3 cellular contexts compared by ENCODE assay signal in genomic region chr17:16415031-16415924, GRCh38.
TF ChIP-seq lines count a peak whose summit lies in the region.

A gene with protein sequence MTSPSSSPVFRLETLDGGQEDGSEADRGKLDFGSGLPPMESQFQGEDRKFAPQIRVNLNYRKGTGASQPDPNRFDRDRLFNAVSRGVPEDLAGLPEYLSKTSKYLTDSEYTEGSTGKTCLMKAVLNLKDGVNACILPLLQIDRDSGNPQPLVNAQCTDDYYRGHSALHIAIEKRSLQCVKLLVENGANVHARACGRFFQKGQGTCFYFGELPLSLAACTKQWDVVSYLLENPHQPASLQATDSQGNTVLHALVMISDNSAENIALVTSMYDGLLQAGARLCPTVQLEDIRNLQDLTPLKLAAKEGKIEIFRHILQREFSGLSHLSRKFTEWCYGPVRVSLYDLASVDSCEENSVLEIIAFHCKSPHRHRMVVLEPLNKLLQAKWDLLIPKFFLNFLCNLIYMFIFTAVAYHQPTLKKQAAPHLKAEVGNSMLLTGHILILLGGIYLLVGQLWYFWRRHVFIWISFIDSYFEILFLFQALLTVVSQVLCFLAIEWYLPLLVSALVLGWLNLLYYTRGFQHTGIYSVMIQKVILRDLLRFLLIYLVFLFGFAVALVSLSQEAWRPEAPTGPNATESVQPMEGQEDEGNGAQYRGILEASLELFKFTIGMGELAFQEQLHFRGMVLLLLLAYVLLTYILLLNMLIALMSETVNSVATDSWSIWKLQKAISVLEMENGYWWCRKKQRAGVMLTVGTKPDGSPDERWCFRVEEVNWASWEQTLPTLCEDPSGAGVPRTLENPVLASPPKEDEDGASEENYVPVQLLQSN (plus strand): TSS chr17:16415571. CDS start chr17:16417669, 2,098 bp downstream.

TF ChIP-seq in SK-N-SH, 30 proteins besides CTCF, POLR2A, EP300 and RAD21:
- TF ChIP-seq GATA2 (CRISPR knock-in tag; IDR thresholded peaks at IDR 0.05): no peak

TF ChIP-seq in SK-N-SH treated with all-trans-retinoic acid at 6 μM for 48 hours, 23 proteins besides CTCF, POLR2A, EP300 and RAD21:
- TF ChIP-seq GLIS3 (CRISPR knock-in tag; IDR thresholded peaks at IDR 0.05) (no peak), TCF4 (CRISPR knock-in tag; IDR thresholded peaks at IDR 0.05; ENCODE audit: borderline replicate concordance) (no peak), POU6F1 (CRISPR knock-in tag; IDR thresholded peaks at IDR 0.05; ENCODE audit: borderline replicate concordance, low read depth) (no peak), SNAI2 (CRISPR knock-in tag; IDR thresholded peaks at IDR 0.05) (no peak), OSR1 (CRISPR knock-in tag; IDR thresholded peaks at IDR 0.05) (no peak), ZNF70 (CRISPR knock-in tag; IDR thresholded peaks at IDR 0.05) (no peak), ZNF8 (CRISPR knock-in tag; IDR thresholded peaks at IDR 0.05) (no peak), ZC3H10 (CRISPR knock-in tag; IDR thresholded peaks at IDR 0.05) (no peak), CSDC2 (CRISPR knock-in tag; IDR thresholded peaks at IDR 0.05) (no peak), TSHZ2 (CRISPR knock-in tag; IDR thresholded peaks at IDR 0.05) (no peak), PATZ1 (CRISPR knock-in tag; IDR thresholded peaks at IDR 0.05; ENCODE audit: borderline replicate concordance) (no peak), ISL1 (CRISPR knock-in tag; IDR thresholded peaks at IDR 0.05) (no peak), ARNTL (CRISPR knock-in tag; IDR thresholded peaks at IDR 0.05; ENCODE audit: borderline replicate concordance, low read depth) (no peak)
- TF ChIP-seq, protein P1, sequence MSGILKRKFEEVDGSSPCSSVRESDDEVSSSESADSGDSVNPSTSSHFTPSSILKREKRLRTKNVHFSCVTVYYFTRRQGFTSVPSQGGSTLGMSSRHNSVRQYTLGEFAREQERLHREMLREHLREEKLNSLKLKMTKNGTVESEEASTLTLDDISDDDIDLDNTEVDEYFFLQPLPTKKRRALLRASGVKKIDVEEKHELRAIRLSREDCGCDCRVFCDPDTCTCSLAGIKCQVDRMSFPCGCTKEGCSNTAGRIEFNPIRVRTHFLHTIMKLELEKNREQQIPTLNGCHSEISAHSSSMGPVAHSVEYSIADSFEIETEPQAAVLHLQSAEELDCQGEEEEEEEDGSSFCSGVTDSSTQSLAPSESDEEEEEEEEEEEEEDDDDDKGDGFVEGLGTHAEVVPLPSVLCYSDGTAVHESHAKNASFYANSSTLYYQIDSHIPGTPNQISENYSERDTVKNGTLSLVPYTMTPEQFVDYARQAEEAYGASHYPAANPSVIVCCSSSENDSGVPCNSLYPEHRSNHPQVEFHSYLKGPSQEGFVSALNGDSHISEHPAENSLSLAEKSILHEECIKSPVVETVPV (CRISPR knock-in tag; IDR thresholded peaks at IDR 0.05): no peak
TF ChIP-seq in SK-N-SH treated with all-trans-retinoic acid at 6 μM for 48 hours: peak in this region for 0.

TF ChIP-seq in IMR-90, 13 proteins besides CTCF, POLR2A, EP300 and RAD21:
- no peak for TF ChIP-seq RCOR1 (IDR thresholded peaks at IDR 0.05; ENCODE audit: insufficient replicate concordance, low read length)
- no peak for TF ChIP-seq MAFK (IDR thresholded peaks at IDR 0.05; ENCODE audit: low read depth, low read length)
- TF ChIP-seq FOS (IDR thresholded peaks at IDR 0.05; ENCODE audit: low read depth, low read length): no peak
- no peak for TF ChIP-seq RFX5 (IDR thresholded peaks at IDR 0.05; ENCODE audit: low read depth, low read length)
- TF ChIP-seq MXI1 (IDR thresholded peaks at IDR 0.05; ENCODE audit: borderline replicate concordance, low read depth, low read length): no peak
- no peak for TF ChIP-seq ELK1 (IDR thresholded peaks at IDR 0.05; ENCODE audit: borderline replicate concordance, low read depth, low read length)
- no peak for TF ChIP-seq MAZ (IDR thresholded peaks at IDR 0.05; ENCODE audit: borderline replicate concordance, low read depth, low read length)
- no peak for TF ChIP-seq CHD1 (IDR thresholded peaks at IDR 0.05; ENCODE audit: low read depth, low read length)
- TF ChIP-seq BHLHE40 (IDR thresholded peaks at IDR 0.05; ENCODE audit: low read depth, low read length): no peak
- no peak for TF ChIP-seq NFE2L2 (IDR thresholded peaks at IDR 0.05; ENCODE audit: low read depth, low read length)
- TF ChIP-seq CEBPB (IDR thresholded peaks at IDR 0.05; ENCODE audit: low read depth, low read length): no peak
- TF ChIP-seq SMC3 (IDR thresholded peaks at IDR 0.05; ENCODE audit: low read depth, low read length): no peak
- TF ChIP-seq USF2 (IDR thresholded peaks at IDR 0.05; ENCODE audit: low read depth, low read length): no peak
